ENCODE assay signal across 8 cellular contexts in genomic region chr2:173448938-173449471, GRCh38.
A peak's percentile ranks its signal among the peaks of the same experiment; 100 is the strongest.
DNase-seq lines count a peak whose midpoint lies in the region; ATAC-seq, FAIRE-seq and TF ChIP-seq lines count a peak whose summit lies in the region.

No MANE protein-coding gene starts in this region.

- intact Hi-C loops in lower lobe of right lung (cut with DNase I), result no loop called here

- CTCF ChIA-PET in HEK293 (lab: Yijun Ruan, JAX), result interaction anchor here (0.5 to 4.6 kb wide), 27 partner anchors 8 to 892 kb away, joined by 3 to 59 read pairs (median 3); no protein-coding TSS in a partner anchor

- peak; percentile 61 for TF ChIP-seq CTCF in HEK293 (tag by site-specific recombination; IDR thresholded peaks at IDR 0.05)
- peak; percentile 66 for TF ChIP-seq CTCF in lower lobe of right lung (IDR thresholded peaks at IDR 0.05)

- ATAC-seq in lower lobe of right lung, result peak; percentile 80 to 81

- H3K9me3 ChIP-seq in HEK293 (ENCODE audit: control insufficient read depth, insufficient read depth, low read depth, low read length), result no peaks in the 10 kb centered on the region
- H3K9me3 ChIP-seq in lower lobe of right lung, result no peaks in the 10 kb centered on the region

- H3K27ac ChIP-seq in HEK293 (ENCODE audit: extremely low read depth, low read depth, low read length), result no peak overlapping the region
- no peak overlapping the region for H3K27ac ChIP-seq in lower lobe of right lung

- H3K4me3 ChIP-seq in HEK293 (ENCODE audit: low read depth, low read length) (peak overlapping the region; percentile 25), lower lobe of right lung (peak overlapping the region; percentile 32)

- H3K4me1 ChIP-seq in HEK293 (ENCODE audit: control insufficient read depth, insufficient read depth, low read length) (0 out of 2 replicates have a peak, but pooled peaks cover 3% of the 10 kb centered on the region), lower lobe of right lung (no peaks in the 10 kb centered on the region)

- FAIRE-seq in frontal cortex (lab: Jason Lieb, UNC), result no peak

- no peaks in the 10 kb centered on the region for H3K27me3 ChIP-seq in lower lobe of right lung (ENCODE audit: low read depth)

- peak; percentile 93 for DNase-seq in DMS153 (lab: John Stamatoyannopoulos, UW)
- DNase-seq in NCI-H510A (lab: John Stamatoyannopoulos, UW), result peak; percentile 92
- DNase-seq in activated CD4-positive, alpha-beta T cell treated with anti-CD3 and anti-CD28 coated beads for 48 hours, result peak; percentile 79
- DNase-seq in effector CD4-positive, alpha-beta T cell, result peak; percentile 13
- DNase-seq in lower lobe of right lung, result peak; percentile 73
- peak; percentile 47 to 50 for DNase-seq in stimulated activated CD8-positive, alpha-beta memory T cell treated with anti-CD3 and anti-CD28 coated beads, Interleukin-15, amount 100 ng/mL, for 48 hours (ENCODE audit: low read depth in 2 of 2)
- no peak for DNase-seq in frontal cortex (ENCODE audit: low spot score in 2 of 2)

- POLR2A ChIA-PET in HEK293 (lab: Yijun Ruan, JAX), result interaction anchor here (0.6 kb wide), 1 partner anchor 47 kb away, joined by 3 read pairs; no protein-coding TSS in a partner anchor

- H3K36me3 ChIP-seq in HEK293 (ENCODE audit: control insufficient read depth in 2 of 2, insufficient read depth in 1 of 2, low read length in 2 of 2) (no peaks in the 10 kb centered on the region), lower lobe of right lung (no peaks in the 10 kb centered on the region)

TF ChIP-seq in HEK293, 187 proteins besides CTCF, POLR2A, EP300 and RAD21 (continues in another document):
- TF ChIP-seq ZNF335 (tag by site-specific recombination; conservative IDR thresholded peaks at IDR 0.05) (peak; percentile 44; the same call in 1 of the 2 replicates), ZNF658 (tag by site-specific recombination; IDR thresholded peaks at IDR 0.05) (no peak), MZF1 (tag by site-specific recombination; IDR thresholded peaks at IDR 0.05; ENCODE audit: borderline replicate concordance) (no peak), ZNF747 (tag by site-specific recombination; IDR thresholded peaks at IDR 0.05) (no peak), SETDB1 (IDR thresholded peaks at IDR 0.05; ENCODE audit: insufficient read length, low read length) (peak; percentile 66), YY2 (tag by site-specific recombination; IDR thresholded peaks at IDR 0.05) (no peak), PRDM10 (tag by site-specific recombination; IDR thresholded peaks at IDR 0.05) (peak; percentile 38), ZNF184 (tag by site-specific recombination; IDR thresholded peaks at IDR 0.05) (no peak), TCF7L2 (IDR thresholded peaks at IDR 0.05; ENCODE audit: borderline replicate concordance, low read depth, low read length) (no peak), ZNF518A (tag by site-specific recombination; conservative IDR thresholded peaks at IDR 0.05; ENCODE audit: low read depth) (peak; percentile 65), ZNF174 (tag by site-specific recombination; IDR thresholded peaks at IDR 0.05) (no peak), ZNF26 (tag by site-specific recombination; IDR thresholded peaks at IDR 0.05) (no peak), ZNF10 (tag by site-specific recombination; IDR thresholded peaks at IDR 0.05) (no peak), GLIS2 (tag by site-specific recombination; IDR thresholded peaks at IDR 0.05) (no peak)
- TF ChIP-seq, protein P1, sequence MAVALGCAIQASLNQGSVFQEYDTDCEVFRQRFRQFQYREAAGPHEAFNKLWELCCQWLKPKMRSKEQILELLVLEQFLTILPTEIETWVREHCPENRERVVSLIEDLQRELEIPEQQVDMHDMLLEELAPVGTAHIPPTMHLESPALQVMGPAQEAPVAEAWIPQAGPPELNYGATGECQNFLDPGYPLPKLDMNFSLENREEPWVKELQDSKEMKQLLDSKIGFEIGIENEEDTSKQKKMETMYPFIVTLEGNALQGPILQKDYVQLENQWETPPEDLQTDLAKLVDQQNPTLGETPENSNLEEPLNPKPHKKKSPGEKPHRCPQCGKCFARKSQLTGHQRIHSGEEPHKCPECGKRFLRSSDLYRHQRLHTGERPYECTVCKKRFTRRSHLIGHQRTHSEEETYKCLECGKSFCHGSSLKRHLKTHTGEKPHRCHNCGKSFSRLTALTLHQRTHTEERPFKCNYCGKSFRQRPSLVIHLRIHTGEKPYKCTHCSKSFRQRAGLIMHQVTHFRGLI (tag by site-specific recombination; IDR thresholded peaks at IDR 0.05), result no peak

Comparison
In these comparisons a context has a peak if more than half of its experiments do, and no peak if none do; other contexts are left out.
1. DNase-seq: peak in DMS153 (single experiment), NCI-H510A (single experiment), activated CD4-positive, alpha-beta T cell treated with anti-CD3 and anti-CD28 coated beads for 48 hours (single experiment), effector CD4-positive, alpha-beta T cell (single experiment), lower lobe of right lung (single experiment) and stimulated activated CD8-positive, alpha-beta memory T cell treated with anti-CD3 and anti-CD28 coated beads, Interleukin-15, amount 100 ng/mL, for 48 hours (2 of 2); none in frontal cortex (0 of 2).